18 cellular contexts compared by ENCODE assay signal in the genomic region with DNA sequence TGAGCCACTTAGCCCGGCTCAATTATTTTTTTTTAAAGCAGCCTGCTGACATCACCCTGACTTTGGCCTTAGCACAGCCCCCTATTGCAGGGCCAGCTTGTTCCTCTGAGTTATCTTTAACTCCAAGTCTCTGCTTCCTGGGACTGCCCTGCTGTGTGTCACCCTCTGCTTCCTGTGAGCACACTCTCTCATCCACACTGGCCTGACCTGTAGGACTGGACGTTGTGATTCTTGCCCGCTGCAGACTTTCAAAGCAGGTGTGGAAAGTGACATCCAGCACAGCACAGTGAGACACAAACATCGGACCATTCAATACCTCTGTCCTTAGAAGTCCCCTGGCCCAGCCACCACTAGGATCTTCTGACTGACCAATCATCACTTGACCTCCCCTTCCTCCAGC. TPM values are rescaled to one million over a fixed set of nuclear protein-coding genes. Genes with fewer than 3 reads are reported as not detected.
DNase-seq lines count a peak whose midpoint lies in the region; ATAC-seq and TF ChIP-seq lines count a peak whose summit lies in the region.
"Had no signal": no experiment of that assay in that cellular context is flagged by ENCODE, and none has a peak within 500 bp of the region (broad histone marks: within the 10 kb centered on the region; RNA-seq: fewer than 3 reads in every experiment).

No MANE protein-coding gene starts in this region.

- WGBS in adrenal gland, 4 donors, result 68 to 73% (median 69%) methylated on average over 4 of the region's 4 CpGs

- peak overlapping the region; percentile 67 for H3K27ac Mint-ChIP-seq in HFFc6

- no peak overlapping the region for H3K4me3 ChIP-seq in adrenal gland
- H3K4me3 ChIP-seq: GM12878, Peyer's patch, SJCRH30 had no signal

- intact Hi-C loops in adrenal gland (cut with DNase I), result no loop called here

- H3K36me3 Mint-ChIP-seq in HFFc6 (ENCODE audit: low read depth), result no peaks in the 10 kb centered on the region

- H3K27ac ChIP-seq in adrenal gland, result peak overlapping the region; percentile 3 to 96 (median 84)
- H3K27ac ChIP-seq: Peyer's patch, SJCRH30 had no signal

- no peaks in the 10 kb centered on the region; the same call in 1 of the 2 replicates for H3K9me3 Mint-ChIP-seq in HFFc6

- H3K27me3 ChIP-seq in adrenal gland, result no peaks in the 10 kb centered on the region
- H3K27me3 ChIP-seq: Peyer's patch, SJCRH30 had no signal

- H3K4me3 Mint-ChIP-seq in HFFc6, result no peak overlapping the region

- TF ChIP-seq POLR2A in adrenal gland (IDR thresholded peaks at IDR 0.05), result no peak

- ATAC-seq in GM18498 (IDR thresholded peaks at IDR 0.05; ENCODE audit: unreplicated experiment), result no peak
- ATAC-seq: GM12878 had no signal

- TF ChIP-seq CTCF in HFFc6 (IDR thresholded peaks at IDR 0.05) (no peak), adrenal gland (IDR thresholded peaks at IDR 0.05) (no peak)

- no peaks in the 10 kb centered on the region for H3K36me3 ChIP-seq in adrenal gland (replicated peaks in 1 of 2)
- H3K36me3 ChIP-seq: Peyer's patch, SJCRH30 had no signal

- peaks cover 45 to 51% of the 10 kb centered on the region in 2 donors for H3K4me1 ChIP-seq in adrenal gland (replicated peaks in 1 of 2)
- H3K4me1 ChIP-seq: Caco-2, SJCRH30 had no signal

- H3K27me3 Mint-ChIP-seq in HFFc6 (ENCODE audit: insufficient read depth), result peaks cover 2% of the 10 kb centered on the region; the same call in 1 of the 2 replicates

- H3K4me1 Mint-ChIP-seq in HFFc6 (ENCODE audit: low read depth), result peaks cover 60% of the 10 kb centered on the region

- H3K9me3 ChIP-seq in adrenal gland (replicated peaks in 1 of 3), result no peaks in the 10 kb centered on the region
- H3K9me3 ChIP-seq: Peyer's patch, SJCRH30 had no signal

- peak; percentile 24 for DNase-seq in AG20443 (ENCODE audit: low spot score)
- no peak for DNase-seq in HFFc6
- peak in 1 of 7 donors; percentile 53 for DNase-seq in adrenal gland
- peak; percentile 49 for DNase-seq in mesenteric fat pad (ENCODE audit: low spot score)
- no peak for DNase-seq in stimulated activated naive CD4-positive, alpha-beta T cell treated with Interleukin-2 at 50 U/mL for 16 hours (lab: John Stamatoyannopoulos, UW)
- DNase-seq in amniotic stem cell (lab: John Stamatoyannopoulos, UW), result no peak
- DNase-seq in Kasumi-1 (lab: John Stamatoyannopoulos, UW), result no peak
- DNase-seq: Caco-2, DMS53, MM.1S, NCI-H1105, NCI-H187, NCI-H446, NCI-H774, Peyer's patch, SJCRH30 had no signal

RNA-seq across cellular contexts. Expression of a gene that starts 26.4 kb away (rescaled TPM):
- total RNA-seq in HFFc6 (2021; fragmentation: NEBNext Ultra II Directional; extraction: Animal tissue kit (Norgen Biotek cat#: 25700)), result 10 to 100 TPM; 16.6 to 19.4 (median 17.7) TPM
- total RNA-seq in adrenal gland (10 to 100 TPM; 28.9 to 61.3 (median 49.6) TPM), mesenteric fat pad (86.9 TPM)
- 10 to 100 TPM; 20.1 to 35.7 (median 21.8) TPM for polyA plus RNA-seq in adrenal gland

Comparison
In these comparisons a context has a peak if more than half of its experiments do, and no peak if none do; other contexts are left out.
1. DNase-seq: peak in AG20443 (single experiment) and mesenteric fat pad (single experiment); none in HFFc6 (single experiment), stimulated activated naive CD4-positive, alpha-beta T cell treated with Interleukin-2 at 50 U/mL for 16 hours (single experiment), amniotic stem cell (single experiment) and Kasumi-1 (0 of 2).